In genomic region chr1:246012271-246012854, GRCh38 we compare ENCODE assay signal across 9 cellular contexts.
DNase-seq lines count a peak whose midpoint lies in the region; ATAC-seq, FAIRE-seq and TF ChIP-seq lines count a peak whose summit lies in the region.
"Had no signal": no experiment of that assay in that cellular context is flagged by ENCODE, and none has a peak within 500 bp of the region (broad histone marks: within the 10 kb centered on the region; RNA-seq: fewer than 3 reads in every experiment).

No MANE protein-coding gene starts in this region.

- DNase-seq in ELR (ENCODE audit: low read depth) (peak; percentile 55), HuH-7.5 (ENCODE audit: low spot score) (peak; percentile 54), PC-3 (peak; percentile 66), erythroblast (lab: John Stamatoyannopoulos, UW) (peak; percentile 52 to 61), pancreas (no peak), posterior vena cava (ENCODE audit: low spot score) (no peak), ovary (no peak)
- DNase-seq: naive B cell had no signal

- H3K27me3 ChIP-seq in PC-3 (ENCODE audit: low read length) (no peaks in the 10 kb centered on the region), pancreas (no peaks in the 10 kb centered on the region), ovary (no peaks in the 10 kb centered on the region)

- H3K4me2 ChIP-seq in PC-3 (ENCODE audit: low read length), result no peak overlapping the region

- ATAC-seq in PC-3, result peak; percentile 49
- ATAC-seq in pancreas, result peak; percentile 53 to 77 (median 68)
- ATAC-seq in GM21619 (IDR thresholded peaks at IDR 0.05; ENCODE audit: unreplicated experiment), result no peak

- intact Hi-C loops in PC-3 (cut with micrococcal nuclease), result loop anchor here (1.0 to 10.0 kb wide), 5 partner anchors 105 to 480 kb away; no protein-coding TSS in a partner anchor
- intact Hi-C loops in pancreas (cut with DNase I), result no loop called here
- intact Hi-C loops in posterior vena cava (cut with DNase I), result loop anchor here in 1 of 2 donors (5.0 to 10.0 kb wide), 2 partner anchors 472 to 1640 kb away; no protein-coding TSS in a partner anchor
- intact Hi-C loops in ovary (cut with DNase I), result no loop called here

- no peak for TF ChIP-seq POLR2A in erythroblast (IDR thresholded peaks at IDR 0.05; ENCODE audit: low read length)
- TF ChIP-seq POLR2A in ovary (IDR thresholded peaks at IDR 0.05), result no peak

- H3K36me3 ChIP-seq in PC-3 (ENCODE audit: low read depth, low read length) (no peaks in the 10 kb centered on the region), pancreas (no peaks in the 10 kb centered on the region), ovary (no peaks in the 10 kb centered on the region)

- no peaks in the 10 kb centered on the region for H3K9me3 ChIP-seq in PC-3 (ENCODE audit: low read length)
- H3K9me3 ChIP-seq in pancreas, result no peaks in the 10 kb centered on the region
- H3K9me3 ChIP-seq in ovary, result no peaks in the 10 kb centered on the region

- H3K27ac ChIP-seq in PC-3 (ENCODE audit: low read length) (no peak overlapping the region), pancreas (no peak overlapping the region), ovary (no peak overlapping the region)

- CTCF ChIA-PET in PC-3 (lab: Charles Lee), result interaction anchor here (0.6 kb wide), 1 partner anchor 207 kb away, joined by 3 read pairs; no protein-coding TSS in a partner anchor

- peak; percentile 85 for TF ChIP-seq CTCF in PC-3 (conservative IDR thresholded peaks at IDR 0.05; ENCODE audit: low read depth, low read length)
- TF ChIP-seq CTCF in pancreas (IDR thresholded peaks at IDR 0.05), result peak in 3 of 4 donors; percentile 19 to 46 (median 45)
- no peak for TF ChIP-seq CTCF in ovary (IDR thresholded peaks at IDR 0.05)

- 22 to 35% methylated on average over 7 of the region's 7 CpGs for WGBS in pancreas, 2 donors
- 57 to 67% (median 66%) methylated on average over 7 of the region's 7 CpGs for WGBS in ovary, 3 donors

- H3K4me3 ChIP-seq in PC-3 (ENCODE audit: low read length) (no peak overlapping the region), pancreas (no peak overlapping the region), ovary (no peak overlapping the region)

- no peak overlapping the region for H3K9ac ChIP-seq in PC-3 (ENCODE audit: low read length)

- no peak for FAIRE-seq in pancreas (lab: Jason Lieb, UNC)

- H2AFZ ChIP-seq in PC-3 (ENCODE audit: low read length), result no peak overlapping the region

- no peaks in the 10 kb centered on the region for H3K9me2 ChIP-seq in PC-3 (replicated peaks; ENCODE audit: low read length)

- BruUV-seq in PC-3 (replicated peaks; lab: Mats Ljungman, UMichigan), result no TSS peak

- POLR2A ChIA-PET in PC-3 (lab: Charles Lee; ENCODE audit: unreplicated experiment), result no interaction called here

- TF ChIP-seq EP300 in ovary (IDR thresholded peaks at IDR 0.05), result no peak

- no peaks in the 10 kb centered on the region for H3K79me2 ChIP-seq in PC-3 (ENCODE audit: low read length)

- H4K20me1 ChIP-seq in PC-3 (ENCODE audit: low read length), result 0 out of 2 replicates have a peak, but pooled peaks cover 5% of the 10 kb centered on the region

- no peaks in the 10 kb centered on the region for H3F3A ChIP-seq in PC-3 (ENCODE audit: low read length, unreplicated experiment)

- no peaks in the 10 kb centered on the region for H3K4me1 ChIP-seq in PC-3 (ENCODE audit: insufficient read depth, low read length)
- H3K4me1 ChIP-seq in pancreas, result no peaks in the 10 kb centered on the region
- no peaks in the 10 kb centered on the region for H3K4me1 ChIP-seq in ovary (ENCODE audit: insufficient read depth)

Comparison
In these comparisons a context has a peak if more than half of its experiments do, and no peak if none do; other contexts are left out.
1. DNase-seq: peak in ELR (single experiment), HuH-7.5 (single experiment), PC-3 (single experiment) and erythroblast (2 of 2); none in pancreas (0 of 6), posterior vena cava (single experiment) and ovary (0 of 5).
2. CTCF ChIP-seq: peak in PC-3 (single experiment) and pancreas (3 of 4); none in ovary (0 of 3).